In the genomic region with DNA sequence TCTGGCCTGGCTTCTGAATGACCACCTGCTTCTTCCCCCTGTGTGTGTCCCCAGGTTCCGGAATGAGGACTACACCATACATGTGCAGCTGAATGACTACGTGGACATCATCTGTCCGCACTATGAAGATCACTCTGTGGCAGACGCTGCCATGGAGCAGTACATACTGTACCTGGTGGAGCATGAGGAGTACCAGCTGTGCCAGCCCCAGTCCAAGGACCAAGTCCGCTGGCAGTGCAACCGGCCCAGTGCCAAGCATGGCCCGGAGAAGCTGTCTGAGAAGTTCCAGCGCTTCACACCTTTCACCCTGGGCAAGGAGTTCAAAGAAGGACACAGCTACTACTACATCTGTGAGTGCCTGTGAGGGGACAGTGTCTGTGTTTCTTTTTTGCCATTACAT, we compare ENCODE assay signal across 16 cellular contexts. TPM values are rescaled to one million over a fixed set of nuclear protein-coding genes. Genes with fewer than 3 reads are reported as not detected.
DNase-seq lines count a peak whose midpoint lies in the region; ATAC-seq, FAIRE-seq and TF ChIP-seq lines count a peak whose summit lies in the region.
"Had no signal": no experiment of that assay in that cellular context is flagged by ENCODE, and none has a peak within 500 bp of the region (broad histone marks: within the 10 kb centered on the region; RNA-seq: fewer than 3 reads in every experiment).

No MANE protein-coding gene starts in this region.

- H3K27me3 ChIP-seq in BLaER1 (peaks cover 22% of the 10 kb centered on the region), mammary epithelial cell (ENCODE audit: insufficient read depth, low read length) (no peaks in the 10 kb centered on the region), keratinocyte (ENCODE audit: control insufficient read depth, extremely low read depth, insufficient read depth, low read length) (no peaks in the 10 kb centered on the region), pancreas (no peaks in the 10 kb centered on the region), foreskin keratinocyte (no peaks in the 10 kb centered on the region)

- H3K4me1 ChIP-seq in BLaER1 = peaks cover 67% of the 10 kb centered on the region
- peaks cover 60% of the 10 kb centered on the region for H3K4me1 ChIP-seq in mammary epithelial cell (ENCODE audit: insufficient read depth, low read length)
- peaks cover 52% of the 10 kb centered on the region for H3K4me1 ChIP-seq in keratinocyte (ENCODE audit: control insufficient read depth, extremely low read depth, insufficient read depth, low read length)
- H3K4me1 ChIP-seq in pancreas = peaks cover 28 to 42% (median 29%) of the 10 kb centered on the region in 3 donors
- H3K4me1 ChIP-seq in foreskin keratinocyte = peaks cover 17% of the 10 kb centered on the region

- H2AFZ ChIP-seq in mammary epithelial cell (ENCODE audit: low read depth, low read length) (no peak overlapping the region), keratinocyte (ENCODE audit: control insufficient read depth, low read length) (no peak overlapping the region)

- H3K4me2 ChIP-seq in BLaER1 (peak overlapping the region; percentile 99), mammary epithelial cell (ENCODE audit: insufficient read depth, low read depth, low read length) (no peak overlapping the region), keratinocyte (ENCODE audit: control insufficient read depth, extremely low read depth, insufficient read depth, low read depth, low read length) (peak overlapping the region; percentile 98)

- H3K9me3 ChIP-seq in BLaER1 (no peaks in the 10 kb centered on the region), mammary epithelial cell (replicated peaks; ENCODE audit: insufficient read depth, low read length) (no peaks in the 10 kb centered on the region), keratinocyte (ENCODE audit: control insufficient read depth, low read depth, low read length) (no peaks in the 10 kb centered on the region), pancreas (no peaks in the 10 kb centered on the region)
- H3K9me3 ChIP-seq: thoracic aorta had no signal

- WGBS in mammary epithelial cell (ENCODE audit: low coverage, missing lambda C conversion rate) = 76% methylated on average over 8 of the region's 8 CpGs
- 25 to 31% methylated on average over 8 of the region's 8 CpGs for WGBS in pancreas, 2 donors

- BruUV-seq in mammary epithelial cell (replicated peaks; lab: Mats Ljungman, UMichigan) = no TSS peak

- H3K9me1 ChIP-seq in keratinocyte (ENCODE audit: control insufficient read depth, extremely low read depth, insufficient read depth, low read length) = peaks cover 5% of the 10 kb centered on the region

- H3K27ac ChIP-seq in BLaER1 (no peak overlapping the region), mammary epithelial cell (ENCODE audit: insufficient read depth, low read depth, low read length) (no peak overlapping the region), keratinocyte (ENCODE audit: control insufficient read depth, insufficient read depth, low read length) (peak overlapping the region; percentile 99), pancreas (peak overlapping the region; percentile 17 to 95 (median 94)), foreskin keratinocyte (no peak overlapping the region)
- H3K27ac ChIP-seq: thoracic aorta had no signal

- no peak for FAIRE-seq in keratinocyte (lab: Jason Lieb, UNC)
- FAIRE-seq in pancreas (lab: Jason Lieb, UNC) = no peak

- no peak for TF ChIP-seq CTCF in mammary epithelial cell (conservative IDR thresholded peaks at IDR 0.05 in 1 of 2, IDR thresholded peaks at IDR 0.05 in 1 of 2; ENCODE audit: extremely low read depth in 1 of 2, insufficient read depth in 1 of 2, low read depth in 1 of 2, low read length in 2 of 2)
- no peak for TF ChIP-seq CTCF in keratinocyte (optimal IDR thresholded peaks at IDR 0.05 in 1 of 3, IDR thresholded peaks at IDR 0.05 in 1 of 3, conservative IDR thresholded peaks at IDR 0.05 in 1 of 3; ENCODE audit: extremely low read depth in 1 of 3, insufficient read depth in 2 of 3, low read length in 3 of 3)
- no peak for TF ChIP-seq CTCF in pancreas (IDR thresholded peaks at IDR 0.05)
- TF ChIP-seq CTCF in foreskin keratinocyte (conservative IDR thresholded peaks at IDR 0.05) = no peak

- H3K36me3 ChIP-seq in BLaER1 (peaks cover 41% of the 10 kb centered on the region), mammary epithelial cell (ENCODE audit: insufficient read depth, low read length) (peaks cover 15% of the 10 kb centered on the region), keratinocyte (ENCODE audit: control insufficient read depth in 2 of 2, extremely low read depth in 1 of 2, insufficient read depth in 2 of 2, low read length in 2 of 2) (peaks cover 22 to 34% of the 10 kb centered on the region in 2 experiments), pancreas (peaks cover 0 to 31% (median 19%) of the 10 kb centered on the region in 3 donors)
- H3K36me3 ChIP-seq: thoracic aorta had no signal

- ATAC-seq in pancreas = no peak
- no peak for ATAC-seq in HG03095 (IDR thresholded peaks at IDR 0.05; ENCODE audit: unreplicated experiment)
- no peak for ATAC-seq in activated CD4-positive, CD25-positive, alpha-beta regulatory T cell treated with anti-CD3 and anti-CD28 coated beads, Interleukin-2, amount 50 U/mL, for 24 hours
- no peak for ATAC-seq in foreskin keratinocyte
- ATAC-seq: activated CD8-positive, alpha-beta T cell treated with anti-CD3 and anti-CD28 coated beads for 36 hours had no signal

- dilution Hi-C loops in mammary epithelial cell (cut with HindIII; ENCODE audit: low sequenced_read_pairs) = no loop called here
- dilution Hi-C loops in keratinocyte (cut with MboI; ENCODE audit: extremely low pct_ligation_motif_present, low sequenced_read_pairs) = no loop called here

- H3K4me3 ChIP-seq in BLaER1 = no peak overlapping the region
- H3K4me3 ChIP-seq in mammary epithelial cell (replicated peaks in 1 of 3; ENCODE audit: insufficient read depth in 1 of 3, low read depth in 2 of 3, low read length in 3 of 3) = no peak overlapping the region
- no peak overlapping the region for H3K4me3 ChIP-seq in keratinocyte (ENCODE audit: control insufficient read depth in 2 of 3, extremely low read depth in 1 of 3, insufficient read depth in 2 of 3, low read depth in 1 of 3, low read length in 3 of 3)
- peak overlapping the region in 2 of 4 donors; percentile 89 to 93 for H3K4me3 ChIP-seq in pancreas
- H3K4me3 ChIP-seq: thoracic aorta had no signal

- H3K79me2 ChIP-seq in mammary epithelial cell (ENCODE audit: insufficient read depth, low read length) (peaks cover 40% of the 10 kb centered on the region), keratinocyte (ENCODE audit: control insufficient read depth, insufficient read depth, low read length) (peaks cover 38% of the 10 kb centered on the region)

- H3K9ac ChIP-seq in BLaER1 (no peak overlapping the region), mammary epithelial cell (ENCODE audit: insufficient read depth, low read length) (peak overlapping the region; percentile 25), keratinocyte (ENCODE audit: control insufficient read depth, extremely low read depth, insufficient read depth, low read length) (peak overlapping the region; percentile 96)

- CTCF ChIA-PET in mammary epithelial cell (lab: Charles Lee; ENCODE audit: low non-redundant PET) = no interaction called here

- no peak for DNase-seq in mammary epithelial cell
- no peak for DNase-seq in keratinocyte (ENCODE audit: low read depth, low spot score)
- peak; percentile 62 to 88 (median 74) for DNase-seq in pancreas
- no peak for DNase-seq in foreskin keratinocyte
- DNase-seq in NCI-H226 = no peak
- DNase-seq: ACHN; activated CD8-positive, alpha-beta T cell treated with anti-CD3 and anti-CD28 coated beads for 36 hours; activated naive CD4-positive, alpha-beta T cell treated with Interleukin-2 at 50 U/mL for 16 hours; DMS 273 treated with DMSO at 0.1 percent for 48 hours; naive B cell; NCI-H1417; NCI-H524 treated with DMSO at 0.1 percent for 48 hours had no signal

- in situ Hi-C loops in mammary epithelial cell (cut with MboI; ENCODE audit: low sequenced_read_pairs in 2 of 2) = no loop called here

- H4K20me1 ChIP-seq in BLaER1 (no peaks in the 10 kb centered on the region), mammary epithelial cell (ENCODE audit: insufficient read depth, low read length) (no peaks in the 10 kb centered on the region), keratinocyte (ENCODE audit: control insufficient read depth, extremely low read depth, insufficient read depth, low read length) (no peaks in the 10 kb centered on the region)

- intact Hi-C loops in mammary epithelial cell (cut with micrococcal nuclease) (no loop called here), pancreas (cut with DNase I) (no loop called here)

RNA-seq across cellular contexts. Expression of gene EFNA1, which starts 3.6 kb away (rescaled TPM):
- total RNA-seq in mammary epithelial cell (10 to 100 TPM; 21.5 to 54.0 TPM), pancreas (10 to 100 TPM; 19.5 to 45.9 (median 30.4) TPM), foreskin keratinocyte (27.3 and 48.2 TPM in 2 replicates)
- polyA plus RNA-seq in mammary epithelial cell (28.8 TPM), keratinocyte (33.2 to 116 TPM (median 77.5 TPM) in 3 replicates), pancreas (10 to 100 TPM; 47.9 to 91.7 TPM), foreskin keratinocyte (25.7 and 41.9 TPM in 2 replicates)
- polyA minus RNA-seq in mammary epithelial cell (13.7 TPM), keratinocyte (45.9 to 113 TPM (median 67.4 TPM) in 3 replicates)
- polyA plus RNA-seq in keratinocyte (2011; ENCODE audit: low read depth) = 33.5 TPM
- polyA plus RNA-seq in keratinocyte (2011; cell fraction: cytosol; rRNA removed) = 34.4 and 44.7 TPM in 2 replicates
- 180 and 349 TPM in 2 replicates for polyA plus RNA-seq in keratinocyte (2011; cell fraction: nucleus; rRNA removed)
- polyA plus RNA-seq in keratinocyte (2012; ENCODE audit: low replicate concordance) = 22.9 and 134 TPM in 2 replicates
- 52.0 TPM for polyA minus RNA-seq in keratinocyte (2011; cell fraction: cytosol; rRNA and poly(A)+ RNA removed)
- 90.7 and 122 TPM in 2 replicates for polyA minus RNA-seq in keratinocyte (2011; cell fraction: nucleus; rRNA and poly(A)+ RNA removed)

RNA-seq across cellular contexts. Expression of gene SLC50A1, which starts 4.4 kb away (rescaled TPM):
- total RNA-seq in mammary epithelial cell (10 to 100 TPM; 31.3 to 40.2 TPM), pancreas (10 to 100 TPM; 18.7 to 33.3 (median 26.2) TPM), foreskin keratinocyte (63.0 and 65.0 TPM in 2 replicates)
- polyA plus RNA-seq in mammary epithelial cell (54.8 TPM), keratinocyte (54.5 to 72.2 TPM (median 55.6 TPM) in 3 replicates), pancreas (10 to 100 TPM; 32.8 to 33.0 TPM), foreskin keratinocyte (78.9 and 81.8 TPM in 2 replicates)
- polyA minus RNA-seq in mammary epithelial cell (47.1 TPM), keratinocyte (32.1 to 59.5 TPM (median 44.3 TPM) in 3 replicates)
- polyA plus RNA-seq in keratinocyte (2011; ENCODE audit: low read depth) = 32.6 TPM
- polyA plus RNA-seq in keratinocyte (2011; cell fraction: cytosol; rRNA removed) = 47.6 and 49.9 TPM in 2 replicates
- 60.5 and 69.1 TPM in 2 replicates for polyA plus RNA-seq in keratinocyte (2011; cell fraction: nucleus; rRNA removed)
- 32.2 and 69.6 TPM in 2 replicates for polyA plus RNA-seq in keratinocyte (2012; ENCODE audit: low replicate concordance)
- 54.3 TPM for polyA minus RNA-seq in keratinocyte (2011; cell fraction: cytosol; rRNA and poly(A)+ RNA removed)
- polyA minus RNA-seq in keratinocyte (2011; cell fraction: nucleus; rRNA and poly(A)+ RNA removed) = 9.2 and 19.5 TPM in 2 replicates

RNA-seq across cellular contexts. Expression of gene DPM3, which starts 9.0 kb away (rescaled TPM):
- total RNA-seq in mammary epithelial cell (10 to 100 TPM; 27.2 to 67.9 TPM), pancreas (10 to 100 TPM; 39.4 to 46.5 (median 42.3) TPM), foreskin keratinocyte (37.4 and 45.2 TPM in 2 replicates)
- polyA plus RNA-seq in mammary epithelial cell (76.4 TPM), keratinocyte (29.3 to 54.9 TPM (median 32.3 TPM) in 3 replicates), pancreas (100 to 1,000 TPM; 211 to 227 TPM), foreskin keratinocyte (84.4 and 94.5 TPM in 2 replicates)
- polyA minus RNA-seq in mammary epithelial cell (1.8 TPM), keratinocyte (10.1 to 39.8 TPM (median 11.9 TPM) in 3 replicates)
- polyA plus RNA-seq in keratinocyte (2011; ENCODE audit: low read depth) = 5.5 TPM
- polyA plus RNA-seq in keratinocyte (2011; cell fraction: cytosol; rRNA removed) = 44.6 and 131 TPM in 2 replicates
- polyA plus RNA-seq in keratinocyte (2011; cell fraction: nucleus; rRNA removed) = 38.4 and 63.2 TPM in 2 replicates
- polyA plus RNA-seq in keratinocyte (2012; ENCODE audit: low replicate concordance) = 57.3 and 108 TPM in 2 replicates
- polyA minus RNA-seq in keratinocyte (2011; cell fraction: cytosol; rRNA and poly(A)+ RNA removed) = 46.8 TPM
- 4.3 and 8.0 TPM in 2 replicates for polyA minus RNA-seq in keratinocyte (2011; cell fraction: nucleus; rRNA and poly(A)+ RNA removed)

RNA-seq across cellular contexts. Expression of gene KRTCAP2, which starts 41.8 kb away (rescaled TPM):
- total RNA-seq in mammary epithelial cell = 100 to 1,000 TPM in 1 of 2 donors, 10 to 100 TPM in 1; 62.7 to 177 TPM
- 188 TPM for polyA plus RNA-seq in mammary epithelial cell
- polyA minus RNA-seq in mammary epithelial cell = 164 TPM
- 99.1 to 183 TPM (median 127 TPM) in 3 replicates for polyA plus RNA-seq in keratinocyte
- 30.8 TPM for polyA plus RNA-seq in keratinocyte (2011; ENCODE audit: low read depth)
- polyA plus RNA-seq in keratinocyte (2011; cell fraction: cytosol; rRNA removed) = 176 and 199 TPM in 2 replicates
- 136 and 150 TPM in 2 replicates for polyA plus RNA-seq in keratinocyte (2011; cell fraction: nucleus; rRNA removed)
- 216 and 229 TPM in 2 replicates for polyA plus RNA-seq in keratinocyte (2012; ENCODE audit: low replicate concordance)
- 140 to 403 TPM (median 203 TPM) in 3 replicates for polyA minus RNA-seq in keratinocyte
- 199 TPM for polyA minus RNA-seq in keratinocyte (2011; cell fraction: cytosol; rRNA and poly(A)+ RNA removed)
- 30.2 and 35.8 TPM in 2 replicates for polyA minus RNA-seq in keratinocyte (2011; cell fraction: nucleus; rRNA and poly(A)+ RNA removed)
- total RNA-seq in pancreas = 100 to 1,000 TPM in 4 of 6 donors, 10 to 100 TPM in 2; 91.8 to 119 (median 102) TPM
- polyA plus RNA-seq in pancreas = 100 to 1,000 TPM; 182 to 238 TPM
- 176 and 184 TPM in 2 replicates for total RNA-seq in foreskin keratinocyte
- 274 and 294 TPM in 2 replicates for polyA plus RNA-seq in foreskin keratinocyte

RNA-seq across cellular contexts. Expression of gene TRIM46, which starts 42.4 kb away (rescaled TPM):
- 1 to 10 TPM; 5.0 to 5.2 TPM for total RNA-seq in mammary epithelial cell
- polyA plus RNA-seq in mammary epithelial cell = 2.0 TPM
- 0.67 TPM for polyA minus RNA-seq in mammary epithelial cell
- 1.6 to 4.5 TPM (median 1.7 TPM) in 3 replicates for polyA plus RNA-seq in keratinocyte
- polyA plus RNA-seq in keratinocyte (2011; ENCODE audit: low read depth) = 0.31 TPM
- 1.3 and 2.6 TPM in 2 replicates for polyA plus RNA-seq in keratinocyte (2011; cell fraction: cytosol; rRNA removed)
- polyA plus RNA-seq in keratinocyte (2011; cell fraction: nucleus; rRNA removed) = 9.1 and 14.9 TPM in 2 replicates
- 0.32 and 2.1 TPM in 2 replicates for polyA plus RNA-seq in keratinocyte (2012; ENCODE audit: low replicate concordance)
- polyA minus RNA-seq in keratinocyte = 3.2 to 6.3 TPM (median 4.0 TPM) in 3 replicates
- 4.6 TPM for polyA minus RNA-seq in keratinocyte (2011; cell fraction: cytosol; rRNA and poly(A)+ RNA removed)
- polyA minus RNA-seq in keratinocyte (2011; cell fraction: nucleus; rRNA and poly(A)+ RNA removed) = 6.1 and 8.1 TPM in 2 replicates
- total RNA-seq in pancreas = under 1 TPM; 0.19 to 0.59 (median 0.33) TPM
- polyA plus RNA-seq in pancreas = 1 to 10 TPM; 1.2 to 4.1 TPM
- 2.7 and 4.4 TPM in 2 replicates for total RNA-seq in foreskin keratinocyte
- polyA plus RNA-seq in foreskin keratinocyte = 3.6 and 3.8 TPM in 2 replicates

Comparison
In these comparisons a context has a peak if more than half of its experiments do, and no peak if none do; other contexts are left out.
1. H3K27ac ChIP-seq: peak in keratinocyte (single experiment) and pancreas (4 of 4); none in BLaER1 (single experiment), mammary epithelial cell (single experiment) and foreskin keratinocyte (single experiment).
2. DNase-seq: peak in pancreas (6 of 6); none in mammary epithelial cell (single experiment), keratinocyte (single experiment), foreskin keratinocyte (0 of 2) and NCI-H226 (single experiment).